In the genomic region with DNA sequence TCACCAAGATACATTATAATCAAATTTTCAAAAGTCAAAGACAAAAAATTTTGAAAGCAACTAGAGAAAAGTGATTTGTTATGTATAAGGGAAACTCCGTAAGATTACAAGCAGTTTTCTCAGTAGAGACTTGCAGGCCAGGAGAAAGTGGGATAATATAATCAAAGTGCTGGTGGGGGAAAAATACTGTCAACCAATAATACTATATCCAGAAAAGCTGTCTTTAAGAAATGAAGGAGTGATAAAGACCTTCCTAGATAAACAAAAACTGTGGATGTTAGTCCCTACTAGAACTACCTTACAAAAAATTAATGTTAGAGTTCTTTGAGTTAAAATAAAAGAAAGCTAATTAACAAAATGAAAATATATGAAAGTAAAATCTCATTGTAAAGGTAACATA, we compare ENCODE assay signal across 28 cellular contexts.
"Had no signal": no experiment of that assay in that cellular context is flagged by ENCODE, and none has a peak within 500 bp of the region (broad histone marks: within the 10 kb centered on the region; RNA-seq: fewer than 3 reads in every experiment).

No MANE protein-coding gene starts in this region.

- H3K27me3 Mint-ChIP-seq: type B pancreatic cell had no signal

- H3K27ac Mint-ChIP-seq: stimulated activated effector memory CD8-positive, alpha-beta T cell treated with anti-CD3 and anti-CD28 coated beads, Interleukin-12 subunit alpha, Interleukin-12 subunit beta, amount 100 ng/mL, for 72 hours; stimulated activated memory B cell treated with anti-CD40 and anti-IgM and Interleukin-4, amounts not matched to agents 10 μg/mL and 1 μg/mL and 100 μg/mL, for 72 hours; stimulated activated naive B cell treated with anti-CD40 and anti-IgM and Interleukin-4, amounts not matched to agents 10 μg/mL and 1 μg/mL and 100 μg/mL, for 72 hours; stimulated activated naive CD8-positive, alpha-beta T cell treated with anti-CD3 and anti-CD28 coated beads, Interleukin-15, amount 100 ng/mL, for 72 hours; stimulated activated naive CD8-positive, alpha-beta T cell treated with anti-CD3 and anti-CD28 coated beads, Interleukin-15, Interleukin-2, amounts not matched to agents 100 ng/mL and 50 ng/mL, for 24 hours; type B pancreatic cell had no signal

- H3K9me3 ChIP-seq: testis, thyroid gland, uterus had no signal

- ATAC-seq: stimulated activated effector memory CD8-positive, alpha-beta T cell treated with anti-CD3 and anti-CD28 coated beads, Interleukin-12 subunit alpha, Interleukin-12 subunit beta, amount 100 ng/mL, for 72 hours; stimulated activated memory B cell treated with anti-CD40 and anti-IgM and Interleukin-4, amounts not matched to agents 10 μg/mL and 1 μg/mL and 100 μg/mL, for 72 hours; stimulated activated naive B cell treated with anti-CD40 and anti-IgM and Interleukin-4, amounts not matched to agents 10 μg/mL and 1 μg/mL and 100 μg/mL, for 72 hours; stimulated activated naive CD8-positive, alpha-beta T cell treated with anti-CD3 and anti-CD28 coated beads, Interleukin-15, amount 100 ng/mL, for 72 hours; stimulated activated naive CD8-positive, alpha-beta T cell treated with anti-CD3 and anti-CD28 coated beads, Interleukin-15, Interleukin-2, amounts not matched to agents 100 U/mL and 50 U/mL, for 24 hours; upper lobe of right lung had no signal

- H3K4me1 ChIP-seq: stomach, testis, thyroid gland, tibial artery, tibial nerve, transverse colon, upper lobe of right lung, uterus, vagina had no signal

- H3K36me3 ChIP-seq: stomach, suprapubic skin, thoracic aorta, thyroid gland, tibial nerve, transverse colon, upper lobe of left lung, upper lobe of right lung, uterus, vagina had no signal

- H3K4me3 Mint-ChIP-seq: stimulated activated effector memory CD8-positive, alpha-beta T cell treated with anti-CD3 and anti-CD28 coated beads, Interleukin-12 subunit alpha, Interleukin-12 subunit beta, amount 100 ng/mL, for 72 hours; stimulated activated memory B cell treated with anti-CD40 and anti-IgM and Interleukin-4, amounts not matched to agents 10 μg/mL and 1 μg/mL and 100 μg/mL, for 72 hours; stimulated activated naive B cell treated with anti-CD40 and anti-IgM and Interleukin-4, amounts not matched to agents 10 μg/mL and 1 μg/mL and 100 μg/mL, for 72 hours; stimulated activated naive CD8-positive, alpha-beta T cell treated with anti-CD3 and anti-CD28 coated beads, Interleukin-15, amount 100 ng/mL, for 72 hours; stimulated activated naive CD8-positive, alpha-beta T cell treated with anti-CD3 and anti-CD28 coated beads, Interleukin-15, Interleukin-2, amounts not matched to agents 100 ng/mL and 50 ng/mL, for 24 hours; type B pancreatic cell had no signal

- H3K4me1 Mint-ChIP-seq: stimulated activated memory B cell treated with anti-CD40 and anti-IgM and Interleukin-4, amounts not matched to agents 10 μg/mL and 1 μg/mL and 100 μg/mL, for 72 hours; stimulated activated naive B cell treated with anti-CD40 and anti-IgM and Interleukin-4, amounts not matched to agents 10 μg/mL and 1 μg/mL and 100 μg/mL, for 72 hours; stimulated activated naive CD8-positive, alpha-beta T cell treated with anti-CD3 and anti-CD28 coated beads, Interleukin-15, amount 100 ng/mL, for 72 hours had no signal

- H3K4me3 ChIP-seq: stomach, suprapubic skin, testis, thoracic aorta, thyroid gland, tibial artery, tibial nerve, transverse colon, upper lobe of left lung, upper lobe of right lung, uterus, vagina had no signal

- H3K36me3 Mint-ChIP-seq: stimulated activated effector memory CD8-positive, alpha-beta T cell treated with anti-CD3 and anti-CD28 coated beads, Interleukin-12 subunit alpha, Interleukin-12 subunit beta, amount 100 ng/mL, for 72 hours; stimulated activated memory B cell treated with anti-CD40 and anti-IgM and Interleukin-4, amounts not matched to agents 10 μg/mL and 1 μg/mL and 100 μg/mL, for 72 hours; type B pancreatic cell had no signal

- DNase-seq: stimulated activated CD4-positive, alpha-beta T cell treated with anti-CD3 and anti-CD28 coated beads, Interleukin-2, amount 100 ng/mL, for 48 hours; stimulated activated CD4-positive, alpha-beta T cell treated with anti-CD3 and anti-CD28 coated beads, Interleukin-4, amount 100 ng/mL, for 1 hour; stimulated activated CD4-positive, alpha-beta T cell treated with anti-CD3 and anti-CD28 coated beads, Interleukin-4, amount 100 ng/mL, for 24 hours; stimulated activated CD4-positive, alpha-beta T cell treated with anti-CD3 and anti-CD28 coated beads, Interleukin-4, amount 100 ng/mL, for 4 hours; stimulated activated CD8-positive, alpha-beta memory T cell treated with anti-CD3 and anti-CD28 coated beads, Interleukin-4, amount 100 ng/mL, for 48 hours; stimulated activated naive B cell treated with anti-CD40 and anti-IgM and Interleukin-4, amounts not matched to agents 10 μg/mL and 1 μg/mL and 100 μg/mL, for 72 hours; stimulated activated naive CD4-positive, alpha-beta T cell; stimulated activated naive CD4-positive, alpha-beta T cell treated with Interleukin-2 at 50 U/mL for 16 hours; stimulated activated naive CD8-positive, alpha-beta T cell treated with anti-CD3 and anti-CD28 coated beads, Interleukin-15, amount 100 ng/mL, for 72 hours; stimulated activated naive CD8-positive, alpha-beta T cell treated with anti-CD3 and anti-CD28 coated beads, Interleukin-15, Interleukin-2, amounts not matched to agents 100 U/mL and 50 U/mL, for 24 hours; stomach; substantia nigra; testis; thyroid gland; tibial artery; transverse colon; trophoblast cell; upper lobe of left lung; upper lobe of right lung; uterus had no signal

- H3K27ac ChIP-seq: stomach, suprapubic skin, testis, thoracic aorta, thyroid gland, tibial artery, tibial nerve, transverse colon, upper lobe of left lung, upper lobe of right lung, uterus, vagina had no signal
